Comparison of ENCODE assay signal across 16 cellular contexts in the genomic region with DNA sequence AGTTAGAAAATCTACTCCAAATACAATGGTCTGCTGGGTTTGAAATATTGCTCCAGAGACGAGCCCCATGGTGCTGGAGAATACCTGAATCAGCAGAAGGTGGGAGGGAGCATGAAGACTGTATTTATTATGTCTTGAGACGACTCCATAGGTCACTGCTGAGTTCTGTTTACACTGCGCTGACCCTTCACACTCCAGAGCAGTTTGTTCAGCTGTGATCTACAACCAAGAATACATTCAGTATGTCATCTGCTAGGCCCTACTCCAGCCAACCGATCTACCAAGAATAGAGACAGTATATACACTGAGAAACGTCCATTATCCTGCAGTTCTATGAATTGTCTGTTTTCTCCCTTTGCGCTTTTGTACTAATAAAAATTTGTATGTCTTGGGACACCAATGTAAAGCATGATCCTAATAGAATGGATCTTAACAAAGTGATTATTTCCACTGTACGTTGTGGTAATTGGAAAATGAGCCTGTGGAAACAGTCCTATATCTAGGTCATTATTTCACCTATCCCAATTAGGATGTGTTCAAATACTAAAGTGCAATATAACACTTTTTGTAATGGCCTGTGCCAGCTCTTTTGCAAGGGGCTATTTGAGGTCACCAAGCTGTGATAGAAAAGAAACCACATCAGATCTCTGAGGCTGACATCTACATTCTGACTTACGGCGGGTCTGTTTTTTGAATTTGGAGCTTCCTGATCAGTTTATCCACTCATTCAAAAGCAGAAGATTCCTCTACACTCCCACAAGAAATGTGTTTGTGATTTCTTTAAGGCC.
DNase-seq lines count a peak whose midpoint lies in the region; ATAC-seq and TF ChIP-seq lines count a peak whose summit lies in the region.
"Had no signal": no experiment of that assay in that cellular context is flagged by ENCODE, and none has a peak within 500 bp of the region (broad histone marks: within the 10 kb centered on the region; RNA-seq: fewer than 3 reads in every experiment).

No MANE protein-coding gene starts in this region.

- H3K27ac Mint-ChIP-seq in Caco-2 (ENCODE audit: unreplicated experiment) (no peak overlapping the region), chondrocyte (ENCODE audit: unreplicated experiment) (peak overlapping the region; percentile 28), nephron progenitor cell (peak overlapping the region; percentile 20)
- H3K27ac Mint-ChIP-seq: CD4-positive, CD25-positive, alpha-beta regulatory T cell had no signal

- DNase-seq in Caco-2 (peak; percentile 5 to 35), NCI-H2227 (lab: John Stamatoyannopoulos, UW; ENCODE audit: unreplicated experiment) (peak; percentile 5), chondrocyte (ENCODE audit: low spot score) (no peak), nephron progenitor cell (peak; percentile 29), transverse colon (no peak)
- DNase-seq in stimulated activated CD4-positive, alpha-beta T cell treated with anti-CD3 and anti-CD28 coated beads, Interleukin-1b, Interleukin-23, amount 100 ng/mL, for 48 hours = no peak
- DNase-seq: CD4-positive, CD25-positive, alpha-beta regulatory T cell; DND-41; GDM1; GM23248; NCI-H1105 treated with DMSO at 0.1 percent for 48 hours; NCI-H2081 had no signal

- H3K4me3 ChIP-seq in Caco-2 (ENCODE audit: low read depth, low read length) (no peak overlapping the region), transverse colon (no peak overlapping the region)
- H3K4me3 ChIP-seq: GM23248 had no signal

- no peaks in the 10 kb centered on the region for H3K4me1 Mint-ChIP-seq in Caco-2 (ENCODE audit: low read depth, unreplicated experiment)
- peaks cover 38% of the 10 kb centered on the region for H3K4me1 Mint-ChIP-seq in chondrocyte (ENCODE audit: low read depth)
- peaks cover 48% of the 10 kb centered on the region for H3K4me1 Mint-ChIP-seq in nephron progenitor cell
- H3K4me1 Mint-ChIP-seq: CD4-positive, CD25-positive, alpha-beta regulatory T cell had no signal

- POLR2A ChIA-PET in Caco-2 (lab: Charles Lee) = no interaction called here

- no peak overlapping the region for H3K27ac ChIP-seq in transverse colon
- H3K27ac ChIP-seq: GM23248, KMS-11 had no signal

- H3K36me3 ChIP-seq in Caco-2 (ENCODE audit: control insufficient read depth, insufficient read depth, low read length) = no peaks in the 10 kb centered on the region
- H3K36me3 ChIP-seq in transverse colon = no peaks in the 10 kb centered on the region

- H3K9me3 Mint-ChIP-seq in Caco-2 (ENCODE audit: unreplicated experiment) = no peaks in the 10 kb centered on the region
- H3K9me3 Mint-ChIP-seq in chondrocyte (ENCODE audit: low read depth) = no peaks in the 10 kb centered on the region
- H3K9me3 Mint-ChIP-seq in nephron progenitor cell = no peaks in the 10 kb centered on the region

- H3K4me3 Mint-ChIP-seq in Caco-2 (ENCODE audit: unreplicated experiment) (no peak overlapping the region), chondrocyte (ENCODE audit: unreplicated experiment) (no peak overlapping the region), nephron progenitor cell (no peak overlapping the region)
- H3K4me3 Mint-ChIP-seq: CD4-positive, CD25-positive, alpha-beta regulatory T cell had no signal

- no peak for TF ChIP-seq POLR2A in transverse colon (IDR thresholded peaks at IDR 0.05)

- 87 to 88% methylated on average over 3 to 9 of the region's 9 CpGs for WGBS in transverse colon (ENCODE audit: low coverage in 1 of 2), 2 donors

- H3K27me3 ChIP-seq in Caco-2 (replicated peaks; ENCODE audit: control insufficient read depth, insufficient read depth, low read length) (no peaks in the 10 kb centered on the region), transverse colon (no peaks in the 10 kb centered on the region)

- no peak for ATAC-seq in HG02885 (IDR thresholded peaks at IDR 0.05; ENCODE audit: poor library complexity, unreplicated experiment)
- ATAC-seq: Panc1, Right ventricle myocardium inferior had no signal

- CTCF ChIA-PET in Caco-2 (lab: Charles Lee) = interaction anchor here (0.6 kb wide), 1 partner anchor 15 kb away, joined by 3 read pairs; no protein-coding TSS in a partner anchor

- H3K27me3 Mint-ChIP-seq in Caco-2 (ENCODE audit: insufficient read depth, unreplicated experiment) = no peaks in the 10 kb centered on the region
- H3K27me3 Mint-ChIP-seq in chondrocyte (ENCODE audit: low read depth) = no peaks in the 10 kb centered on the region
- peaks cover 3% of the 10 kb centered on the region for H3K27me3 Mint-ChIP-seq in nephron progenitor cell (ENCODE audit: low read depth, poor library complexity)
- H3K27me3 Mint-ChIP-seq: CD4-positive, CD25-positive, alpha-beta regulatory T cell had no signal

- TF ChIP-seq CTCF in Caco-2 (IDR thresholded peaks at IDR 0.05; ENCODE audit: insufficient read depth in 1 of 2, low read depth in 1 of 2, low read length in 1 of 2, severe bottlenecking in 1 of 2, unreplicated experiment in 1 of 2) (no peak), chondrocyte (IDR thresholded peaks at IDR 0.05) (no peak), nephron progenitor cell (IDR thresholded peaks at IDR 0.05) (no peak), transverse colon (IDR thresholded peaks at IDR 0.05) (no peak)

- H3K9me3 ChIP-seq in Caco-2 (no peaks in the 10 kb centered on the region), transverse colon (no peaks in the 10 kb centered on the region)

- intact Hi-C loops in Caco-2 (cut with micrococcal nuclease; ENCODE audit: unreplicated experiment) = loop anchor here (5.0 to 10.0 kb wide), 3 partner anchors 93 to 148 kb away; a partner anchor contains a TSS
- intact Hi-C loops in transverse colon (cut with DNase I; ENCODE audit: low total_unique reads) = no loop called here

- in situ Hi-C loops in transverse colon (cut with MboI; ENCODE audit: low pct_ligation_motif_present in 1 of 4, low pct_unique_long_range_greater_than_20kb in 1 of 4, low sequenced_read_pairs in 3 of 4) = no loop called here

- BruUV-seq in Caco-2 (replicated peaks; lab: Mats Ljungman, UMichigan) = no TSS peak

- H3K36me3 Mint-ChIP-seq in Caco-2 (ENCODE audit: insufficient read depth, unreplicated experiment) (no peaks in the 10 kb centered on the region), chondrocyte (ENCODE audit: low read depth) (no peaks in the 10 kb centered on the region), nephron progenitor cell (ENCODE audit: low read depth) (no peaks in the 10 kb centered on the region)
- H3K36me3 Mint-ChIP-seq: CD4-positive, CD25-positive, alpha-beta regulatory T cell had no signal

- no peak for TF ChIP-seq EP300 in transverse colon (IDR thresholded peaks at IDR 0.05; ENCODE audit: low read depth)

- no peaks in the 10 kb centered on the region for H3K4me1 ChIP-seq in Caco-2
- H3K4me1 ChIP-seq in transverse colon = no peaks in the 10 kb centered on the region

Comparison
In these comparisons a context has a peak if more than half of its experiments do, and no peak if none do; other contexts are left out.
1. DNase-seq: peak in Caco-2 (2 of 2), NCI-H2227 (single experiment) and nephron progenitor cell (single experiment); none in chondrocyte (single experiment), stimulated activated CD4-positive, alpha-beta T cell treated with anti-CD3 and anti-CD28 coated beads, Interleukin-1b, Interleukin-23, amount 100 ng/mL, for 48 hours (single experiment) and transverse colon (single experiment).